Comparison of ENCODE assay signal across 20 cellular contexts in genomic region chr15:72005483-72005882, GRCh38.
"Had no signal": no experiment of that assay in that cellular context is flagged by ENCODE, and none has a peak within 500 bp of the region (broad histone marks: within the 10 kb centered on the region; RNA-seq: fewer than 3 reads in every experiment).

No MANE protein-coding gene starts in this region.

- H3K9me3 Mint-ChIP-seq: activated naive CD8-positive, alpha-beta T cell treated with anti-CD3 and anti-CD28 coated beads, Interleukin-2, amount 50 U/mL, for 24 hours; dendritic cell treated with granulocyte-macrophage colony-stimulating factor and Interleukin-4, amounts not matched to agents 40 ng/mL and 50 ng/mL, for 4 days; mesothelial cell of epicardium; natural killer cell; WTC11 had no signal

- H3K27ac ChIP-seq: cardiac muscle cell, prostate gland had no signal

- H3K4me3 Mint-ChIP-seq: activated CD4-positive, alpha-beta T cell treated with anti-CD3 and anti-CD28 coated beads for 36 hours; activated naive CD8-positive, alpha-beta T cell treated with anti-CD3 and anti-CD28 coated beads, Interleukin-2, amount 50 U/mL, for 24 hours; dendritic cell treated with granulocyte-macrophage colony-stimulating factor and Interleukin-4, amounts not matched to agents 40 ng/mL and 50 ng/mL, for 4 days; mesothelial cell of epicardium; natural killer cell; WTC11 had no signal

- H3K36me3 Mint-ChIP-seq: natural killer cell, WTC11 had no signal

- H3K4me3 ChIP-seq: cardiac muscle cell, lung, prostate gland had no signal

- H3K27me3 Mint-ChIP-seq: activated CD4-positive, alpha-beta T cell treated with anti-CD3 and anti-CD28 coated beads for 36 hours; activated naive CD8-positive, alpha-beta T cell treated with anti-CD3 and anti-CD28 coated beads, Interleukin-2, amount 50 U/mL, for 24 hours; dendritic cell treated with granulocyte-macrophage colony-stimulating factor and Interleukin-4, amounts not matched to agents 40 ng/mL and 50 ng/mL, for 4 days had no signal

- H3K36me3 ChIP-seq: prostate gland had no signal

- H3K27ac Mint-ChIP-seq: activated CD4-positive, alpha-beta T cell treated with anti-CD3 and anti-CD28 coated beads for 36 hours; activated naive CD8-positive, alpha-beta T cell treated with anti-CD3 and anti-CD28 coated beads, Interleukin-2, amount 50 U/mL, for 24 hours; dendritic cell treated with granulocyte-macrophage colony-stimulating factor and Interleukin-4, amounts not matched to agents 40 ng/mL and 50 ng/mL, for 4 days; mesothelial cell of epicardium; natural killer cell; WTC11 had no signal

- H3K27me3 ChIP-seq: cardiac muscle cell had no signal

- H3K4me1 Mint-ChIP-seq: activated CD4-positive, alpha-beta T cell treated with anti-CD3 and anti-CD28 coated beads for 36 hours; activated naive CD8-positive, alpha-beta T cell treated with anti-CD3 and anti-CD28 coated beads, Interleukin-2, amount 50 U/mL, for 24 hours; mesothelial cell of epicardium; natural killer cell; WTC11 had no signal

- H3K4me1 ChIP-seq: prostate gland had no signal

- H3K9me3 ChIP-seq: prostate gland had no signal

- ATAC-seq: activated CD4-positive, alpha-beta T cell treated with anti-CD3 and anti-CD28 coated beads for 36 hours; activated naive CD8-positive, alpha-beta T cell treated with anti-CD3 and anti-CD28 coated beads, Interleukin-2, amount 50 U/mL, for 24 hours; left lobe of liver; natural killer cell; right cardiac atrium; stimulated activated naive CD8-positive, alpha-beta T cell treated with anti-CD3 and anti-CD28 coated beads, Interleukin-15, Interleukin-2, amounts not matched to agents 100 U/mL and 50 U/mL, for 24 hours; WTC11 had no signal

- DNase-seq: activated CD4-positive, alpha-beta T cell treated with anti-CD3 and anti-CD28 coated beads for 36 hours; activated CD4-positive, alpha-beta T cell treated with anti-CD3 and anti-CD28 coated beads, Interleukin-2, amount 50 U/mL, for 48 hours; activated effector memory CD4-positive, alpha-beta T cell treated with anti-CD3 and anti-CD28 coated beads, Interleukin-2, amount 50 U/mL, for 16 hours; activated naive CD4-positive, alpha-beta T cell treated with anti-CD3 and anti-CD28 coated beads, Interleukin-2, amount 50 U/mL, for 16 hours; activated naive CD8-positive, alpha-beta T cell treated with anti-CD3 and anti-CD28 coated beads, Interleukin-2, amount 50 U/mL, for 24 hours; effector CD8-positive, alpha-beta T cell; hippocampal formation; natural killer cell; right cardiac atrium; stimulated activated CD4-positive, alpha-beta T cell treated with anti-CD3 and anti-CD28 coated beads, Interleukin-12 subunit alpha, Interleukin-12 subunit beta, amount 100 ng/mL, for 4 hours; stimulated activated CD4-positive, alpha-beta T cell treated with anti-CD3 and anti-CD28 coated beads, Interleukin-4, amount 100 ng/mL, for 4 hours; stimulated activated naive CD8-positive, alpha-beta T cell treated with anti-CD3 and anti-CD28 coated beads, Interleukin-15, Interleukin-2, amounts not matched to agents 100 U/mL and 50 U/mL, for 24 hours; T1000 had no signal
